ENCODE assay signal across 1 cellular context in the genomic region with DNA sequence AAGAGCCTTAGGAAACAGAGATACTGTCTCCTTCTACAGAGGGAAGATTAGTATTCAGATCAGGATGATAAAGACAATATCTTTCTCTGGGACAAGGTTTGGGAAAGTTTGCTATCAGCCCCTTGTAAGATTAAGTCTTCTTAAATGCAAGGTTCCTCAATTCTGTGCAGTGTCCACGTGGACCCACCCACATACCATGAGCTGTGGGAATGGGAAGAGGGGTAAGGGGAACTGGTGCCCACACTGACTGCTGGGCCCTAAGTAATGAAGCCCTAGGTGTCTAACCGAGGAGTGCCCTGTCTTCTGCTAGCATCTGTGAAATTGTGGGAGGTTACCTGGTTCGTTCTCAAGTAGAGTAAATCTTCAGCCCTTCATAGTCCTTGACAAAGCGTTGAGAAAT.
TF ChIP-seq lines count a peak whose summit lies in the region.

No MANE protein-coding gene starts in this region.

TF ChIP-seq in H1, 55 proteins besides CTCF, POLR2A, EP300 and RAD21:
- TF ChIP-seq, protein P1, sequence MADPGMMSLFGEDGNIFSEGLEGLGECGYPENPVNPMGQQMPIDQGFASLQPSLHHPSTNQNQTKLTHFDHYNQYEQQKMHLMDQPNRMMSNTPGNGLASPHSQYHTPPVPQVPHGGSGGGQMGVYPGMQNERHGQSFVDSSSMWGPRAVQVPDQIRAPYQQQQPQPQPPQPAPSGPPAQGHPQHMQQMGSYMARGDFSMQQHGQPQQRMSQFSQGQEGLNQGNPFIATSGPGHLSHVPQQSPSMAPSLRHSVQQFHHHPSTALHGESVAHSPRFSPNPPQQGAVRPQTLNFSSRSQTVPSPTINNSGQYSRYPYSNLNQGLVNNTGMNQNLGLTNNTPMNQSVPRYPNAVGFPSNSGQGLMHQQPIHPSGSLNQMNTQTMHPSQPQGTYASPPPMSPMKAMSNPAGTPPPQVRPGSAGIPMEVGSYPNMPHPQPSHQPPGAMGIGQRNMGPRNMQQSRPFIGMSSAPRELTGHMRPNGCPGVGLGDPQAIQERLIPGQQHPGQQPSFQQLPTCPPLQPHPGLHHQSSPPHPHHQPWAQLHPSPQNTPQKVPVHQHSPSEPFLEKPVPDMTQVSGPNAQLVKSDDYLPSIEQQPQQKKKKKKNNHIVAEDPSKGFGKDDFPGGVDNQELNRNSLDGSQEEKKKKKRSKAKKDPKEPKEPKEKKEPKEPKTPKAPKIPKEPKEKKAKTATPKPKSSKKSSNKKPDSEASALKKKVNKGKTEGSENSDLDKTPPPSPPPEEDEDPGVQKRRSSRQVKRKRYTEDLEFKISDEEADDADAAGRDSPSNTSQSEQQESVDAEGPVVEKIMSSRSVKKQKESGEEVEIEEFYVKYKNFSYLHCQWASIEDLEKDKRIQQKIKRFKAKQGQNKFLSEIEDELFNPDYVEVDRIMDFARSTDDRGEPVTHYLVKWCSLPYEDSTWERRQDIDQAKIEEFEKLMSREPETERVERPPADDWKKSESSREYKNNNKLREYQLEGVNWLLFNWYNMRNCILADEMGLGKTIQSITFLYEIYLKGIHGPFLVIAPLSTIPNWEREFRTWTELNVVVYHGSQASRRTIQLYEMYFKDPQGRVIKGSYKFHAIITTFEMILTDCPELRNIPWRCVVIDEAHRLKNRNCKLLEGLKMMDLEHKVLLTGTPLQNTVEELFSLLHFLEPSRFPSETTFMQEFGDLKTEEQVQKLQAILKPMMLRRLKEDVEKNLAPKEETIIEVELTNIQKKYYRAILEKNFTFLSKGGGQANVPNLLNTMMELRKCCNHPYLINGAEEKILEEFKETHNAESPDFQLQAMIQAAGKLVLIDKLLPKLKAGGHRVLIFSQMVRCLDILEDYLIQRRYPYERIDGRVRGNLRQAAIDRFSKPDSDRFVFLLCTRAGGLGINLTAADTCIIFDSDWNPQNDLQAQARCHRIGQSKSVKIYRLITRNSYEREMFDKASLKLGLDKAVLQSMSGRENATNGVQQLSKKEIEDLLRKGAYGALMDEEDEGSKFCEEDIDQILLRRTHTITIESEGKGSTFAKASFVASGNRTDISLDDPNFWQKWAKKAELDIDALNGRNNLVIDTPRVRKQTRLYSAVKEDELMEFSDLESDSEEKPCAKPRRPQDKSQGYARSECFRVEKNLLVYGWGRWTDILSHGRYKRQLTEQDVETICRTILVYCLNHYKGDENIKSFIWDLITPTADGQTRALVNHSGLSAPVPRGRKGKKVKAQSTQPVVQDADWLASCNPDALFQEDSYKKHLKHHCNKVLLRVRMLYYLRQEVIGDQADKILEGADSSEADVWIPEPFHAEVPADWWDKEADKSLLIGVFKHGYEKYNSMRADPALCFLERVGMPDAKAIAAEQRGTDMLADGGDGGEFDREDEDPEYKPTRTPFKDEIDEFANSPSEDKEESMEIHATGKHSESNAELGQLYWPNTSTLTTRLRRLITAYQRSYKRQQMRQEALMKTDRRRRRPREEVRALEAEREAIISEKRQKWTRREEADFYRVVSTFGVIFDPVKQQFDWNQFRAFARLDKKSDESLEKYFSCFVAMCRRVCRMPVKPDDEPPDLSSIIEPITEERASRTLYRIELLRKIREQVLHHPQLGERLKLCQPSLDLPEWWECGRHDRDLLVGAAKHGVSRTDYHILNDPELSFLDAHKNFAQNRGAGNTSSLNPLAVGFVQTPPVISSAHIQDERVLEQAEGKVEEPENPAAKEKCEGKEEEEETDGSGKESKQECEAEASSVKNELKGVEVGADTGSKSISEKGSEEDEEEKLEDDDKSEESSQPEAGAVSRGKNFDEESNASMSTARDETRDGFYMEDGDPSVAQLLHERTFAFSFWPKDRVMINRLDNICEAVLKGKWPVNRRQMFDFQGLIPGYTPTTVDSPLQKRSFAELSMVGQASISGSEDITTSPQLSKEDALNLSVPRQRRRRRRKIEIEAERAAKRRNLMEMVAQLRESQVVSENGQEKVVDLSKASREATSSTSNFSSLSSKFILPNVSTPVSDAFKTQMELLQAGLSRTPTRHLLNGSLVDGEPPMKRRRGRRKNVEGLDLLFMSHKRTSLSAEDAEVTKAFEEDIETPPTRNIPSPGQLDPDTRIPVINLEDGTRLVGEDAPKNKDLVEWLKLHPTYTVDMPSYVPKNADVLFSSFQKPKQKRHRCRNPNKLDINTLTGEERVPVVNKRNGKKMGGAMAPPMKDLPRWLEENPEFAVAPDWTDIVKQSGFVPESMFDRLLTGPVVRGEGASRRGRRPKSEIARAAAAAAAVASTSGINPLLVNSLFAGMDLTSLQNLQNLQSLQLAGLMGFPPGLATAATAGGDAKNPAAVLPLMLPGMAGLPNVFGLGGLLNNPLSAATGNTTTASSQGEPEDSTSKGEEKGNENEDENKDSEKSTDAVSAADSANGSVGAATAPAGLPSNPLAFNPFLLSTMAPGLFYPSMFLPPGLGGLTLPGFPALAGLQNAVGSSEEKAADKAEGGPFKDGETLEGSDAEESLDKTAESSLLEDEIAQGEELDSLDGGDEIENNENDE (IDR thresholded peaks at IDR 0.05; ENCODE audit: insufficient replicate concordance, low read length): no peak
- TF ChIP-seq HDAC6 (IDR thresholded peaks at IDR 0.05; ENCODE audit: low read depth, low read length) (no peak), KDM1A (IDR thresholded peaks at IDR 0.05; ENCODE audit: borderline replicate concordance, low read length) (no peak), JUND (IDR thresholded peaks at IDR 0.05; ENCODE audit: low read length) (no peak), SIX5 (IDR thresholded peaks at IDR 0.05; ENCODE audit: low read depth, low read length) (no peak), KDM5A (IDR thresholded peaks at IDR 0.05; ENCODE audit: low read length) (no peak), CHD2 (IDR thresholded peaks at IDR 0.05; ENCODE audit: low read length) (no peak), BACH1 (IDR thresholded peaks at IDR 0.05; ENCODE audit: low read length) (no peak), NANOG (IDR thresholded peaks at IDR 0.05; ENCODE audit: insufficient read depth, low read depth, low read length, poor library complexity, severe bottlenecking) (no peak), CHD1 (IDR thresholded peaks at IDR 0.05; ENCODE audit: low read depth, low read length) (no peak), TAF7 (optimal IDR thresholded peaks at IDR 0.05; ENCODE audit: borderline replicate concordance, low read depth, low read length) (no peak), SUZ12 (IDR thresholded peaks at IDR 0.05; ENCODE audit: low read length) (no peak), CREB1 (IDR thresholded peaks at IDR 0.05) (no peak), SIN3A (conservative IDR thresholded peaks at IDR 0.05 in 1 of 2, IDR thresholded peaks at IDR 0.05 in 1 of 2; ENCODE audit: low read depth in 1 of 2, low read length in 2 of 2) (no peak), CEBPB (IDR thresholded peaks at IDR 0.05; ENCODE audit: low read depth, low read length) (no peak), TAF1 (IDR thresholded peaks at IDR 0.05; ENCODE audit: low read depth, low read length) (no peak)
